34 cellular contexts compared by ENCODE assay signal in genomic region chr14:85154714-85155113, GRCh38.
"Had no signal": no experiment of that assay in that cellular context is flagged by ENCODE, and none has a peak within 500 bp of the region (broad histone marks: within the 10 kb centered on the region; RNA-seq: fewer than 3 reads in every experiment).

No MANE protein-coding gene starts in this region.

- H3K4me3 ChIP-seq: ascending aorta, cardiac muscle cell had no signal

- ATAC-seq: activated CD8-positive, alpha-beta memory T cell treated with anti-CD3 and anti-CD28 coated beads, Interleukin-2, amount 10 ng/mL, durations not matched to agents 7 days and 5 days; activated CD8-positive, alpha-beta T cell treated with anti-CD3 and anti-CD28 coated beads, Interleukin-2, amount 10 ng/mL, durations not matched to agents 7 days and 5 days; activated naive CD8-positive, alpha-beta T cell treated with anti-CD3 and anti-CD28 coated beads, Interleukin-2, amount 50 U/mL, for 24 hours had no signal

- H3K27ac Mint-ChIP-seq: activated B cell treated with CpG ODN at 0.5 μM for 24 hours; activated CD4-positive, alpha-beta memory T cell treated with anti-CD3 and anti-CD28 coated beads, Interleukin-2, amount 10 ng/mL, durations not matched to agents 7 days and 5 days; activated CD4-positive, alpha-beta T cell treated with anti-CD3 and anti-CD28 coated beads, Interleukin-2, amount 10 ng/mL, durations not matched to agents 7 days and 5 days; activated CD8-positive, alpha-beta memory T cell treated with anti-CD3 and anti-CD28 coated beads, Interleukin-2, amount 10 ng/mL, durations not matched to agents 7 days and 5 days; activated CD8-positive, alpha-beta T cell treated with anti-CD3 and anti-CD28 coated beads, Interleukin-2, amount 10 ng/mL, durations not matched to agents 7 days and 5 days; activated naive CD4-positive, alpha-beta T cell treated with anti-CD3 and anti-CD28 coated beads, Interleukin-2, amount 10 ng/mL, durations not matched to agents 7 days and 5 days; activated naive CD4-positive, alpha-beta T cell treated with anti-CD3 and anti-CD28 coated beads, Interleukin-2, amount 50 U/mL, for 24 hours; activated naive CD8-positive, alpha-beta T cell; activated naive CD8-positive, alpha-beta T cell treated with anti-CD3 and anti-CD28 coated beads, Interleukin-2, amount 10 ng/mL, durations not matched to agents 7 days and 5 days; activated naive CD8-positive, alpha-beta T cell treated with anti-CD3 and anti-CD28 coated beads, Interleukin-2, amount 50 U/mL, for 24 hours; activated T-cell treated with anti-CD3 and anti-CD28 coated beads, Interleukin-2, amount 50 U/mL, for 24 hours; activated T-helper 2 cell treated with anti-CD3 and anti-CD28 coated beads, Interferon-gamma antibody, Interleukin-2, Interleukin-4, amounts not matched to agents 10 μg/mL and 5 μg/mL and 100 μg/mL, durations not matched to agents 14 hours and 24 hours and 36 hours; brain; T-helper 1 cell treated with Interleukin-12 subunit alpha and Interleukin-12 subunit beta and Interleukin-4 antibody, amounts not matched to agents 30 μg/mL and 1 μg/mL, for 36 hours; T-helper 2 cell treated with Interferon-gamma antibody and Interleukin-4, amounts not matched to agents 5 μg/mL and 100 μg/mL, for 36 hours had no signal

- H3K4me1 ChIP-seq: ascending aorta had no signal

- H3K27me3 ChIP-seq: ascending aorta, cardiac muscle cell had no signal

- H3K27ac ChIP-seq: ascending aorta, cardiac muscle cell, VCaP had no signal

- H3K36me3 ChIP-seq: ascending aorta, cardiac muscle cell had no signal

- H3K4me1 Mint-ChIP-seq: activated B cell treated with CpG ODN at 0.5 μM for 24 hours; activated CD4-positive, alpha-beta memory T cell treated with anti-CD3 and anti-CD28 coated beads, Interleukin-2, amount 10 ng/mL, durations not matched to agents 7 days and 5 days; activated CD4-positive, alpha-beta T cell treated with anti-CD3 and anti-CD28 coated beads, Interleukin-2, amount 10 ng/mL, durations not matched to agents 7 days and 5 days; activated CD8-positive, alpha-beta memory T cell treated with anti-CD3 and anti-CD28 coated beads, Interleukin-2, amount 10 ng/mL, durations not matched to agents 7 days and 5 days; activated naive CD4-positive, alpha-beta T cell treated with anti-CD3 and anti-CD28 coated beads, Interleukin-2, amount 10 ng/mL, durations not matched to agents 7 days and 5 days; activated naive CD4-positive, alpha-beta T cell treated with anti-CD3 and anti-CD28 coated beads, Interleukin-2, amount 50 U/mL, for 24 hours; activated naive CD8-positive, alpha-beta T cell treated with anti-CD3 and anti-CD28 coated beads, Interleukin-2, amount 10 ng/mL, durations not matched to agents 7 days and 5 days; activated naive CD8-positive, alpha-beta T cell treated with anti-CD3 and anti-CD28 coated beads, Interleukin-2, amount 50 U/mL, for 24 hours; brain; central memory CD8-positive, alpha-beta T cell had no signal

- DNase-seq: activated B cell treated with CpG ODN at 0.5 μM for 24 hours; activated CD4-positive, alpha-beta memory T cell treated with anti-CD3 and anti-CD28 coated beads, Interleukin-2, amount 10 ng/mL, durations not matched to agents 7 days and 5 days; activated CD4-positive, alpha-beta T cell treated with anti-CD3 and anti-CD28 coated beads for 48 hours; activated CD4-positive, alpha-beta T cell treated with anti-CD3 and anti-CD28 coated beads, Interleukin-2, amount 10 ng/mL, durations not matched to agents 7 days and 5 days; activated CD4-positive, alpha-beta T cell treated with anti-CD3 and anti-CD28 coated beads, Interleukin-2, amount 50 U/mL, for 48 hours; activated CD4-positive, CD25-positive, alpha-beta regulatory T cell treated with anti-CD3 and anti-CD28 coated beads, Interleukin-2, amount 50 U/mL, for 72 hours; activated CD8-positive, alpha-beta memory T cell treated with anti-CD3 and anti-CD28 coated beads for 24 hours; activated CD8-positive, alpha-beta memory T cell treated with anti-CD3 and anti-CD28 coated beads, Interleukin-2, amount 10 ng/mL, durations not matched to agents 7 days and 5 days; activated CD8-positive, alpha-beta memory T cell treated with anti-CD3 and anti-CD28 coated beads, Interleukin-2, amount 50 U/mL, for 48 hours; activated CD8-positive, alpha-beta T cell treated with anti-CD3 and anti-CD28 coated beads, Interleukin-2, amount 10 ng/mL, durations not matched to agents 7 days and 5 days; activated effector memory CD4-positive, alpha-beta T cell treated with Interleukin-2 at 50 U/mL for 16 hours; activated gamma-delta T cell; activated naive CD4-positive, alpha-beta T cell treated with anti-CD3 and anti-CD28 coated beads, Interleukin-2, amount 10 ng/mL, durations not matched to agents 7 days and 5 days; activated naive CD4-positive, alpha-beta T cell treated with Interleukin-2 at 50 U/mL for 16 hours; activated naive CD8-positive, alpha-beta T cell treated with anti-CD3 and anti-CD28 coated beads, Interleukin-2, amount 10 ng/mL, durations not matched to agents 7 days and 5 days; activated naive CD8-positive, alpha-beta T cell treated with anti-CD3 and anti-CD28 coated beads, Interleukin-2, amount 50 U/mL, for 24 hours; activated T-cell treated with anti-CD3 and anti-CD28 coated beads, Interleukin-2, amount 50 U/mL, for 24 hours; activated T-cell treated with anti-CD3 and anti-CD28 coated beads, Interleukin-2, amount 50 U/mL, for 48 hours; amygdala; anterior cingulate cortex; caudate nucleus; cerebellar nuclear complex; T-helper 2 cell; T-helper 9 cell had no signal

- H3K27me3 Mint-ChIP-seq: activated B cell treated with CpG ODN at 0.5 μM for 24 hours; activated CD4-positive, alpha-beta memory T cell treated with anti-CD3 and anti-CD28 coated beads, Interleukin-2, amount 10 ng/mL, durations not matched to agents 7 days and 5 days; activated CD4-positive, alpha-beta T cell treated with anti-CD3 and anti-CD28 coated beads, Interleukin-2, amount 10 ng/mL, durations not matched to agents 7 days and 5 days; activated CD8-positive, alpha-beta memory T cell treated with anti-CD3 and anti-CD28 coated beads, Interleukin-2, amount 10 ng/mL, durations not matched to agents 7 days and 5 days; activated naive CD4-positive, alpha-beta T cell treated with anti-CD3 and anti-CD28 coated beads, Interleukin-2, amount 10 ng/mL, durations not matched to agents 7 days and 5 days; activated naive CD4-positive, alpha-beta T cell treated with anti-CD3 and anti-CD28 coated beads, Interleukin-2, amount 50 U/mL, for 24 hours; activated naive CD8-positive, alpha-beta T cell; activated naive CD8-positive, alpha-beta T cell treated with anti-CD3 and anti-CD28 coated beads, Interleukin-2, amount 10 ng/mL, durations not matched to agents 7 days and 5 days; activated naive CD8-positive, alpha-beta T cell treated with anti-CD3 and anti-CD28 coated beads, Interleukin-2, amount 50 U/mL, for 24 hours; activated T-cell treated with anti-CD3 and anti-CD28 coated beads, Interleukin-2, amount 50 U/mL, for 24 hours; brain; central memory CD8-positive, alpha-beta T cell had no signal

- H3K36me3 Mint-ChIP-seq: activated CD8-positive, alpha-beta memory T cell treated with anti-CD3 and anti-CD28 coated beads, Interleukin-2, amount 10 ng/mL, durations not matched to agents 7 days and 5 days; activated naive CD4-positive, alpha-beta T cell treated with anti-CD3 and anti-CD28 coated beads, Interleukin-2, amount 10 ng/mL, durations not matched to agents 7 days and 5 days; activated naive CD4-positive, alpha-beta T cell treated with anti-CD3 and anti-CD28 coated beads, Interleukin-2, amount 50 U/mL, for 24 hours; activated naive CD8-positive, alpha-beta T cell; activated naive CD8-positive, alpha-beta T cell treated with anti-CD3 and anti-CD28 coated beads, Interleukin-2, amount 10 ng/mL, durations not matched to agents 7 days and 5 days; brain had no signal

- H3K4me3 Mint-ChIP-seq: activated B cell treated with CpG ODN at 0.5 μM for 24 hours; activated CD4-positive, alpha-beta memory T cell treated with anti-CD3 and anti-CD28 coated beads, Interleukin-2, amount 10 ng/mL, durations not matched to agents 7 days and 5 days; activated CD4-positive, alpha-beta T cell treated with anti-CD3 and anti-CD28 coated beads, Interleukin-2, amount 10 ng/mL, durations not matched to agents 7 days and 5 days; activated CD8-positive, alpha-beta memory T cell treated with anti-CD3 and anti-CD28 coated beads, Interleukin-2, amount 10 ng/mL, durations not matched to agents 7 days and 5 days; activated CD8-positive, alpha-beta T cell treated with anti-CD3 and anti-CD28 coated beads, Interleukin-2, amount 10 ng/mL, durations not matched to agents 7 days and 5 days; activated naive CD4-positive, alpha-beta T cell treated with anti-CD3 and anti-CD28 coated beads, Interleukin-2, amount 10 ng/mL, durations not matched to agents 7 days and 5 days; activated naive CD4-positive, alpha-beta T cell treated with anti-CD3 and anti-CD28 coated beads, Interleukin-2, amount 50 U/mL, for 24 hours; activated naive CD8-positive, alpha-beta T cell; activated naive CD8-positive, alpha-beta T cell treated with anti-CD3 and anti-CD28 coated beads, Interleukin-2, amount 10 ng/mL, durations not matched to agents 7 days and 5 days; activated naive CD8-positive, alpha-beta T cell treated with anti-CD3 and anti-CD28 coated beads, Interleukin-2, amount 50 U/mL, for 24 hours; activated T-cell treated with anti-CD3 and anti-CD28 coated beads, Interleukin-2, amount 50 U/mL, for 24 hours; brain; central memory CD8-positive, alpha-beta T cell; T-helper 1 cell treated with Interleukin-12 subunit alpha and Interleukin-12 subunit beta and Interleukin-4 antibody, amounts not matched to agents 30 μg/mL and 1 μg/mL, for 36 hours; T-helper 2 cell treated with Interferon-gamma antibody and Interleukin-4, amounts not matched to agents 5 μg/mL and 100 μg/mL, for 36 hours had no signal

- H3K9me3 ChIP-seq: ascending aorta had no signal
